ENCODE assay signal across 12 cellular contexts in genomic region chr16:8848939-8849391, GRCh38. TPM values are rescaled to one million over a fixed set of nuclear protein-coding genes. Genes with fewer than 3 reads are reported as not detected.
DNase-seq lines count a peak whose midpoint lies in the region; ATAC-seq, FAIRE-seq and TF ChIP-seq lines count a peak whose summit lies in the region.
"Had no signal": no experiment of that assay in that cellular context is flagged by ENCODE, and none has a peak within 500 bp of the region (broad histone marks: within the 10 kb centered on the region; RNA-seq: fewer than 3 reads in every experiment).

No MANE protein-coding gene starts in this region.

- H3K9ac ChIP-seq in DND-41 (ENCODE audit: low read depth, low read length) (no peak overlapping the region), HUES48 (ENCODE audit: low read depth, low read length) (no peak overlapping the region)

- peaks cover 74% of the 10 kb centered on the region for H4K20me1 ChIP-seq in DND-41 (ENCODE audit: insufficient read depth, low read length)

- TF ChIP-seq CTCF in DND-41 (IDR thresholded peaks at IDR 0.05; ENCODE audit: borderline replicate concordance, extremely low read depth, low read length, poor library complexity, severe bottlenecking) (no peak), chondrocyte (IDR thresholded peaks at IDR 0.05) (no peak), neutrophil (IDR thresholded peaks at IDR 0.05) (no peak)

- H3K4me1 ChIP-seq in DND-41 (ENCODE audit: insufficient read depth, low read length) (peaks cover 6% of the 10 kb centered on the region; the same call in 1 of the 2 replicates), HUES48 (ENCODE audit: control insufficient read depth, insufficient read depth, low read length) (peaks cover 7% of the 10 kb centered on the region; the same call in 1 of the 2 replicates), neutrophil (ENCODE audit: control insufficient read depth in 1 of 2, insufficient read depth in 1 of 2, low read depth in 1 of 2, low read length in 1 of 2) (peaks cover 23 to 27% of the 10 kb centered on the region in 2 experiments)

- H3K27ac ChIP-seq in DND-41 (ENCODE audit: low read length): peak overlapping the region; percentile 28; the same call in 1 of the 2 replicates
- peak overlapping the region; percentile 48 for H3K27ac ChIP-seq in HUES48 (ENCODE audit: low read depth, low read length)
- peak overlapping the region; percentile 79 for H3K27ac ChIP-seq in neutrophil

- no peak for FAIRE-seq in frontal cortex (lab: Jason Lieb, UNC)
- FAIRE-seq: colon, islet of Langerhans had no signal

- no peak overlapping the region for H3K4me3 ChIP-seq in DND-41 (ENCODE audit: low read depth in 1 of 2, low read length in 2 of 2)
- no peak overlapping the region for H3K4me3 ChIP-seq in HUES48 (ENCODE audit: low read depth, low read length)
- H3K4me3 ChIP-seq in neutrophil (ENCODE audit: low read depth in 1 of 2, low read length in 1 of 2): no peak overlapping the region

- H3K27me3 Mint-ChIP-seq in chondrocyte (ENCODE audit: low read depth): no peaks in the 10 kb centered on the region

- DNase-seq in DND-41: no peak
- DNase-seq in chondrocyte (ENCODE audit: low spot score): peak; percentile 71
- DNase-seq in frontal cortex (ENCODE audit: low spot score in 2 of 2): no peak
- no peak for DNase-seq in activated CD4-positive, alpha-beta T cell treated with anti-CD3 and anti-CD28 coated beads, Interleukin-2, amount 50 U/mL, for 48 hours

- H3K9me3 ChIP-seq in DND-41 (ENCODE audit: insufficient read depth, low read length, severe bottlenecking) (no peaks in the 10 kb centered on the region), HUES48 (ENCODE audit: control insufficient read depth, insufficient read depth, low read length) (no peaks in the 10 kb centered on the region), neutrophil (no peaks in the 10 kb centered on the region)

- no peaks in the 10 kb centered on the region for H3K27me3 ChIP-seq in DND-41 (ENCODE audit: insufficient read depth, low read length, poor library complexity)
- H3K27me3 ChIP-seq in HUES48 (ENCODE audit: control insufficient read depth, insufficient read depth, low read length): no peaks in the 10 kb centered on the region
- no peaks in the 10 kb centered on the region for H3K27me3 ChIP-seq in neutrophil

- peaks cover 78% of the 10 kb centered on the region for H3K79me2 ChIP-seq in DND-41 (ENCODE audit: insufficient read depth, low read length)

- peak overlapping the region; percentile 81 for H3K27ac Mint-ChIP-seq in chondrocyte (ENCODE audit: unreplicated experiment)

- H3K36me3 ChIP-seq in DND-41 (ENCODE audit: insufficient read depth, low read length): peaks cover 86% of the 10 kb centered on the region
- H3K36me3 ChIP-seq in HUES48 (ENCODE audit: control insufficient read depth, insufficient read depth, low read length): peaks cover 67% of the 10 kb centered on the region
- peaks cover 49% of the 10 kb centered on the region for H3K36me3 ChIP-seq in neutrophil

- H3K4me1 Mint-ChIP-seq in chondrocyte (ENCODE audit: low read depth): peaks cover 30% of the 10 kb centered on the region

- H3K9me3 Mint-ChIP-seq in chondrocyte (ENCODE audit: low read depth): no peaks in the 10 kb centered on the region

- H3K36me3 Mint-ChIP-seq in chondrocyte (ENCODE audit: low read depth): peaks cover 26% of the 10 kb centered on the region

- 0 out of 3 replicates have a peak, but pooled peaks have one; percentile 15 for ATAC-seq in DND-41 (ENCODE audit: insufficient read depth, low read depth)
- ATAC-seq in HG03378 (IDR thresholded peaks at IDR 0.05; ENCODE audit: unreplicated experiment): no peak
- ATAC-seq in HG02852 (IDR thresholded peaks at IDR 0.05; ENCODE audit: unreplicated experiment): no peak
- ATAC-seq: activated CD4-positive, CD25-positive, alpha-beta regulatory T cell treated with anti-CD3 and anti-CD28 coated beads, Interleukin-2, amount 50 U/mL, for 24 hours had no signal

- H2AFZ ChIP-seq in DND-41 (ENCODE audit: low read depth, low read length): no peak overlapping the region

- no peak overlapping the region for H3K4me2 ChIP-seq in DND-41 (ENCODE audit: insufficient read depth, low read length)

- H3K4me3 Mint-ChIP-seq in chondrocyte (ENCODE audit: unreplicated experiment): no peak overlapping the region

RNA-seq across cellular contexts. Expression of gene CARHSP1, which starts 19.8 kb away (rescaled TPM):
- total RNA-seq in chondrocyte (46.5 to 57.4 TPM (median 54.1 TPM) in 3 replicates), frontal cortex (141 TPM)

RNA-seq across cellular contexts. Expression of gene LITAFD, which starts 33.2 kb away (rescaled TPM):
- total RNA-seq in chondrocyte (not detected in 3 replicates), frontal cortex (not detected)
- total RNA-seq: H4 had no signal

RNA-seq across cellular contexts. Expression of gene PMM2, which starts 51.3 kb away (rescaled TPM):
- total RNA-seq in chondrocyte: 47.6 to 62.1 TPM (median 47.9 TPM) in 3 replicates
- 6.5 TPM for total RNA-seq in frontal cortex

RNA-seq across cellular contexts. Expression of gene TMEM186, which starts 51.5 kb away (rescaled TPM):
- 8.4 to 10.7 TPM (median 9.6 TPM) in 3 replicates for total RNA-seq in chondrocyte
- total RNA-seq in frontal cortex: 5.7 TPM

Comparison
In these comparisons a context has a peak if more than half of its experiments do, and no peak if none do; other contexts are left out.
1. H3K27ac ChIP-seq: peak in every context shown above with its lines; median percentile 79 in neutrophil; 48 in HUES48; 28 in DND-41.